Comparison of ENCODE assay signal across 27 cellular contexts in the genomic region with DNA sequence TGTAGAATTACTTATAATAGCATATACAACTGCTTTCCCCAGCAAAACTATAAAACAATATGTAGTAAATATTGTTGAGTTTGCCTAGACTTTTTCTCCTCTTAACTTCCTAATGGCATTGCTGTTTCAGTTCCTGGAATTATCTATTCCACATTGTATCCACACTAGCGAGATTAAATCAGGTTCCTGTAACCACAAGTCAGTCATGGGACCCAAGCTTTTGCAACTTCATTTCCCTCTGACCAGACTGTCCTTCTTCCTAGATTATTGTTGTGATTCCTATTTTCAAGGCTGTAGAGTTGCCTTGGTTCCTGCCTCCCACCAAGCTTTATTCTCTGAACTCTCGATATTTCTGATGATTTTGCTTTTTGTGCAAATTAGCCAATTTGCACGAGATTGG.
"Had no signal": no experiment of that assay in that cellular context is flagged by ENCODE, and none has a peak within 500 bp of the region (broad histone marks: within the 10 kb centered on the region; RNA-seq: fewer than 3 reads in every experiment).

No MANE protein-coding gene starts in this region.

- H3K27ac ChIP-seq: ascending aorta, body of pancreas, Peyer's patch, RWPE1, SJCRH30 had no signal

- H3K4me2 ChIP-seq: SK-N-SH had no signal

- H3K4me3 ChIP-seq: ascending aorta, body of pancreas, Peyer's patch, SJCRH30 had no signal

- H3K9me3 ChIP-seq: ascending aorta, body of pancreas, Peyer's patch, SJCRH30, SK-N-SH had no signal

- H3K9me2 ChIP-seq: SK-N-SH had no signal

- DNase-seq: activated B cell treated with CpG ODN at 0.5 μM for 24 hours; activated CD4-positive, alpha-beta memory T cell treated with anti-CD3 and anti-CD28 coated beads for 36 hours; activated CD4-positive, alpha-beta T cell treated with anti-CD3 and anti-CD28 coated beads for 1 hour; activated CD4-positive, alpha-beta T cell treated with anti-CD3 and anti-CD28 coated beads, Interleukin-2, amount 10 ng/mL, durations not matched to agents 7 days and 5 days; activated CD8-positive, alpha-beta memory T cell treated with anti-CD3 and anti-CD28 coated beads for 24 hours; activated effector memory CD4-positive, alpha-beta T cell treated with anti-CD3 and anti-CD28 coated beads, Interleukin-2, amount 50 U/mL, for 16 hours; activated naive CD4-positive, alpha-beta T cell treated with Interleukin-2 at 50 U/mL for 16 hours; activated naive CD8-positive, alpha-beta T cell treated with anti-CD3 and anti-CD28 coated beads, Interleukin-2, amount 50 U/mL, for 24 hours; activated T-cell treated with anti-CD3 and anti-CD28 coated beads, Interleukin-2, amount 50 U/mL, for 4 hours; amniotic stem cell; body of pancreas; Karpas-422; MM.1S; NCI-H1048; NCI-H1930; NCI-H345; NCI-H510A; NCI-H526 treated with DMSO at 0.1 percent for 48 hours; NCI-H82; Peyer's patch; Right ventricle myocardium superior; SJCRH30; SK-N-SH; T-helper 1 cell had no signal

- H3K4me1 ChIP-seq: ascending aorta, Peyer's patch, SJCRH30 had no signal

- ATAC-seq: activated naive CD4-positive, alpha-beta T cell treated with anti-CD3 and anti-CD28 coated beads, Interleukin-2, amount 50 U/mL, for 72 hours; activated naive CD8-positive, alpha-beta T cell treated with anti-CD3 and anti-CD28 coated beads, Interleukin-2, amount 50 U/mL, for 24 hours; activated T-cell treated with anti-CD3 and anti-CD28 coated beads, Interleukin-2, amount 50 U/mL, for 4 hours; body of pancreas had no signal

- H3K27me3 ChIP-seq: ascending aorta, body of pancreas, Peyer's patch, SJCRH30 had no signal

- H3K36me3 ChIP-seq: ascending aorta, Peyer's patch, SJCRH30 had no signal
